8 cellular contexts compared by ENCODE assay signal in genomic region chr9:121372563-121373400, GRCh38. TPM values are rescaled to one million over a fixed set of nuclear protein-coding genes. Genes with fewer than 3 reads are reported as not detected.
DNase-seq lines count a peak whose midpoint lies in the region; ATAC-seq and TF ChIP-seq lines count a peak whose summit lies in the region.

No MANE protein-coding gene starts in this region.

- DNase-seq in left ventricle myocardium inferior (no peak), Right ventricle myocardium inferior (ENCODE audit: missing footprints) (no peak), body of pancreas (peak in 3 of 4 donors; percentile 27 to 60 (median 29)), mesenchymal stem cell (peak; percentile 74), uterus (peak; percentile 33 to 66)
- no peak for DNase-seq in activated T-cell treated with anti-CD3 and anti-CD28 coated beads, Interleukin-2, amount 50 U/mL, for 24 hours
- no peak for DNase-seq in activated CD8-positive, alpha-beta memory T cell treated with anti-CD3 and anti-CD28 coated beads, Interleukin-2, amount 50 U/mL, for 48 hours
- DNase-seq in stimulated activated CD8-positive, alpha-beta memory T cell treated with anti-CD3 and anti-CD28 coated beads, Interleukin-4, amount 100 ng/mL, for 48 hours: no peak

- H3K27ac Mint-ChIP-seq in activated T-cell treated with anti-CD3 and anti-CD28 coated beads, Interleukin-2, amount 50 U/mL, for 24 hours: no peak overlapping the region

- H3K9ac ChIP-seq in mesenchymal stem cell (ENCODE audit: low read length): peak overlapping the region; percentile 70

- H3K4ac ChIP-seq in mesenchymal stem cell (ENCODE audit: low read depth in 1 of 2, low read length in 2 of 2): peak overlapping the region in 1 of 2 experiments; percentile 55

- H3K9me3 Mint-ChIP-seq in activated T-cell treated with anti-CD3 and anti-CD28 coated beads, Interleukin-2, amount 50 U/mL, for 24 hours: peaks cover 5% of the 10 kb centered on the region

- H2BK15ac ChIP-seq in mesenchymal stem cell (ENCODE audit: low read depth, poor library complexity, severe bottlenecking): no peak overlapping the region

- H3K27ac ChIP-seq in left ventricle myocardium inferior (replicated peaks) (peak overlapping the region; percentile 98), body of pancreas (peak overlapping the region; percentile 40 to 74 (median 50)), mesenchymal stem cell (ENCODE audit: low read length, poor library complexity, severe bottlenecking) (no peak overlapping the region), uterus (peak overlapping the region; percentile 97 to 98)

- H3K27me3 ChIP-seq in left ventricle myocardium inferior (ENCODE audit: low read depth) (no peaks in the 10 kb centered on the region), body of pancreas (no peaks in the 10 kb centered on the region), mesenchymal stem cell (ENCODE audit: control insufficient read depth in 1 of 2, insufficient read depth in 1 of 2, low read length in 2 of 2) (no peaks in the 10 kb centered on the region), uterus (no peaks in the 10 kb centered on the region)

- H2BK12ac ChIP-seq in mesenchymal stem cell (ENCODE audit: low read length in 2 of 2): peak overlapping the region; percentile 6 to 90

- intact Hi-C loops in left ventricle myocardium inferior (cut with micrococcal nuclease): no loop called here
- intact Hi-C loops in Right ventricle myocardium inferior (cut with DNase I): loop anchor here (5.0 kb wide), 1 partner anchor 90 kb away; no protein-coding TSS in a partner anchor
- intact Hi-C loops in body of pancreas (cut with DNase I): no loop called here
- intact Hi-C loops in uterus (cut with DNase I; ENCODE audit: low total_unique reads): loop anchor here (10.0 kb wide), 1 partner anchor 48 kb away; no protein-coding TSS in a partner anchor

- TF ChIP-seq CTCF in left ventricle myocardium inferior (IDR thresholded peaks at IDR 0.05; ENCODE audit: borderline replicate concordance) (no peak), body of pancreas (IDR thresholded peaks at IDR 0.05) (no peak), uterus (IDR thresholded peaks at IDR 0.05) (no peak)

- H3K14ac ChIP-seq in mesenchymal stem cell (ENCODE audit: low read length in 2 of 2): no peak overlapping the region

- H3K4me2 ChIP-seq in mesenchymal stem cell (ENCODE audit: low read length, poor library complexity, severe bottlenecking): no peak overlapping the region

- no peak overlapping the region for H4K8ac ChIP-seq in mesenchymal stem cell (ENCODE audit: low read length)

- H3K4me3 ChIP-seq in left ventricle myocardium inferior (no peak overlapping the region), body of pancreas (no peak overlapping the region), mesenchymal stem cell (ENCODE audit: insufficient read depth in 1 of 2, low read depth in 1 of 2, low read length in 2 of 2) (peak overlapping the region in 1 of 2 experiments; percentile 48), uterus (no peak overlapping the region)

- no peak overlapping the region for H3K23ac ChIP-seq in mesenchymal stem cell (ENCODE audit: low read length in 2 of 2)

- peak overlapping the region; percentile 64 to 77 for H3K18ac ChIP-seq in mesenchymal stem cell (ENCODE audit: low read depth in 1 of 2, low read length in 2 of 2)

- no peak for ATAC-seq in Right ventricle myocardium inferior
- peak; percentile 21 for ATAC-seq in body of pancreas

- H2AFZ ChIP-seq in mesenchymal stem cell (ENCODE audit: low read depth, low read length): no peak overlapping the region

- H3K4me1 ChIP-seq in left ventricle myocardium inferior (peaks cover 80% of the 10 kb centered on the region), body of pancreas (peaks cover 44% of the 10 kb centered on the region), mesenchymal stem cell (ENCODE audit: control insufficient read depth, insufficient read depth, low read depth, low read length) (peaks cover 8% of the 10 kb centered on the region), uterus (peaks cover 3 to 5% of the 10 kb centered on the region in 2 donors)

- peaks cover 43% of the 10 kb centered on the region for H3K4me1 Mint-ChIP-seq in activated T-cell treated with anti-CD3 and anti-CD28 coated beads, Interleukin-2, amount 50 U/mL, for 24 hours (ENCODE audit: low read depth)

- H3K79me1 ChIP-seq in mesenchymal stem cell (replicated peaks; ENCODE audit: low read length, poor library complexity, severe bottlenecking): no peaks in the 10 kb centered on the region

- 30 to 35% methylated on average over 6 of the region's 6 CpGs for WGBS in body of pancreas, 2 donors
- WGBS in mesenchymal stem cell: 47% methylated on average over 5 of the region's 6 CpGs

- TF ChIP-seq POLR2A in body of pancreas (IDR thresholded peaks at IDR 0.05): no peak
- peak in 1 of 2 donors; percentile 8 for TF ChIP-seq POLR2A in uterus (IDR thresholded peaks at IDR 0.05)

- H3K9me3 ChIP-seq in left ventricle myocardium inferior (replicated peaks) (no peaks in the 10 kb centered on the region), body of pancreas (no peaks in the 10 kb centered on the region), mesenchymal stem cell (ENCODE audit: control insufficient read depth, low read length) (no peaks in the 10 kb centered on the region), uterus (no peaks in the 10 kb centered on the region)

- no peak overlapping the region for H3K4me3 Mint-ChIP-seq in activated T-cell treated with anti-CD3 and anti-CD28 coated beads, Interleukin-2, amount 50 U/mL, for 24 hours

- H3K36me3 ChIP-seq in left ventricle myocardium inferior (no peaks in the 10 kb centered on the region), body of pancreas (replicated peaks in 1 of 2; ENCODE audit: insufficient read depth in 1 of 2, low read depth in 2 of 2) (no peaks in the 10 kb centered on the region), mesenchymal stem cell (ENCODE audit: control insufficient read depth in 1 of 2, insufficient read depth in 2 of 2, low read depth in 1 of 2, low read length in 2 of 2) (no peaks in the 10 kb centered on the region), uterus (no peaks in the 10 kb centered on the region)

- no peaks in the 10 kb centered on the region for H3K27me3 Mint-ChIP-seq in activated T-cell treated with anti-CD3 and anti-CD28 coated beads, Interleukin-2, amount 50 U/mL, for 24 hours

- H4K91ac ChIP-seq in mesenchymal stem cell (ENCODE audit: low read length): peak overlapping the region; percentile 30

- no peak overlapping the region for H2BK5ac ChIP-seq in mesenchymal stem cell (ENCODE audit: low read depth, low read length, poor library complexity, severe bottlenecking)

- peaks cover 13% of the 10 kb centered on the region for H3K36me3 Mint-ChIP-seq in activated T-cell treated with anti-CD3 and anti-CD28 coated beads, Interleukin-2, amount 50 U/mL, for 24 hours (ENCODE audit: low read depth)

- no peak overlapping the region for H2AK5ac ChIP-seq in mesenchymal stem cell (ENCODE audit: low read length, severe bottlenecking)

- H2BK120ac ChIP-seq in mesenchymal stem cell (ENCODE audit: low read depth, low read length): no peak overlapping the region

RNA-seq across cellular contexts. Expression of gene STOM, which starts 2.7 kb away (rescaled TPM):
- total RNA-seq in left ventricle myocardium inferior: 165 TPM
- 194 TPM for total RNA-seq in Right ventricle myocardium inferior
- total RNA-seq in body of pancreas: 10 to 100 TPM; 59.9 to 70.5 TPM
- polyA plus RNA-seq in mesenchymal stem cell (2013, experiment 1 of 2): 298 TPM
- polyA plus RNA-seq in mesenchymal stem cell (2013, experiment 2 of 2): 315 TPM
- total RNA-seq in uterus: 100 to 1,000 TPM; 143 to 299 (median 158) TPM

Comparison
In these comparisons a context has a peak if more than half of its experiments do, and no peak if none do; other contexts are left out.
1. intact Hi-C loops: an anchor here in Right ventricle myocardium inferior (5.0 kb wide) and uterus (10.0 kb wide); none called in left ventricle myocardium inferior and body of pancreas.
2. DNase-seq: peak in body of pancreas (3 of 4), mesenchymal stem cell (single experiment) and uterus (2 of 2); none in left ventricle myocardium inferior (single experiment), Right ventricle myocardium inferior (single experiment), activated T-cell treated with anti-CD3 and anti-CD28 coated beads, Interleukin-2, amount 50 U/mL, for 24 hours (single experiment), activated CD8-positive, alpha-beta memory T cell treated with anti-CD3 and anti-CD28 coated beads, Interleukin-2, amount 50 U/mL, for 48 hours (single experiment) and stimulated activated CD8-positive, alpha-beta memory T cell treated with anti-CD3 and anti-CD28 coated beads, Interleukin-4, amount 100 ng/mL, for 48 hours (single experiment).